Comparison of ENCODE assay signal across 11 cellular contexts in the genomic region with DNA sequence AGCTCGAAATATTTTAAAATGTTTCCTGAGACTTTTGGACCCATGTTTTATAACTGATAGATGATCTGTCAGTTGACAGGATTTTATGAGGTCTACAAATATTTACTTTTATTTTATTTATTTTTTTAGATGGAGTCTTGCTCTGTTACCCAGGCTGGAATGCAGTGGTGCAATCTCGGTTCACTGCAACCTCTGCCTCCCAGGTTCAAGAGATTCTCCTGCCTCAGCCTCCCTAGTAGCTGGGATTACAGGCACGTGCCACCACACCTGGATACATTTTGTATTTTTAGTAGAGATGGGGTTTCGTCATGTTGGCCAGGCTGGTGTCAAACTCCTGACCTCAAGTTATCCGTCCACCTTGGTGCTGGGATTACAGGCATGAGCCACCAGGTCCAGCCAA. TPM values are rescaled to one million over a fixed set of nuclear protein-coding genes. Genes with fewer than 3 reads are reported as not detected.
"Had no signal": no experiment of that assay in that cellular context is flagged by ENCODE, and none has a peak within 500 bp of the region (broad histone marks: within the 10 kb centered on the region; RNA-seq: fewer than 3 reads in every experiment).

No MANE protein-coding gene starts in this region.

RNA-seq across cellular contexts. Expression of a gene that starts 50.0 kb away (rescaled TPM):
- total RNA-seq: OCI-LY7, PC-3, PC-9, Peyer's patch, Right ventricle myocardium inferior, Right ventricle myocardium superior, RPMI7951, SJCRH30, SJSA1, SK-MEL-5 had no signal
- polyA plus RNA-seq: SK-N-SH had no signal
